8 cellular contexts compared by ENCODE assay signal in the genomic region with DNA sequence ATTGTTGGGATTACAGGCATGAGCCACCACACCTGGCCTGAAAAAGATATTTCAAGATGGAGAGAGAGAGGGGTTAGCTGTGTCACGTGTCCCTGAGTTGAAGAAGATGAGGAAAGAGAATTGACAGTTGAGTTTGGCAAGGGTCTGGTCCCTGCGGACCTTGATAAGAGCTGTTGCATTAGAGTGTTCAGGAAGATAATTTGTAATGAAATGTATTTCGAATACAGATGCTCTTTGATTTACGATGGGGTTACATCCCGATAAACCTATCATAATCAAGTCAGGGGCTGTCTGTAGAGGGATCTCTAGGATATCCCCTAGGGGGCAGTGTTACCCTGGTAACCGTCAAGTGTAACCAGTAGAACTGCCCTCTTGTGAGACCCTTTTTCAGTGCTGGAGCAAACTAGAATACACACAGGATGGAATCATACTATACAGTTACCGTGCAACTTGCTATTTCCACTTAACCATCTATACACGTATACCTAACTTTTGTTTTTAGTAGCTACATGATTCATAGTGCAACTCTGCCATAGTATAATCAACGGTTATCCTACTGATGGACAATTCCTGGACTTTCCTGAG. TPM values are rescaled to one million over a fixed set of nuclear protein-coding genes. Genes with fewer than 3 reads are reported as not detected.
DNase-seq lines count a peak whose midpoint lies in the region; ATAC-seq and TF ChIP-seq lines count a peak whose summit lies in the region.

No MANE protein-coding gene starts in this region.

- ATAC-seq in HG02885 (IDR thresholded peaks at IDR 0.05; ENCODE audit: poor library complexity, unreplicated experiment) = peak; percentile 42
- no peak for ATAC-seq in HG02852 (IDR thresholded peaks at IDR 0.05; ENCODE audit: unreplicated experiment)

- H3K27ac Mint-ChIP-seq in activated CD4-positive, alpha-beta memory T cell treated with anti-CD3 and anti-CD28 coated beads for 36 hours = peak overlapping the region; percentile 81
- H3K27ac Mint-ChIP-seq in nephron = peak overlapping the region; percentile 54 to 72 (median 64)

- H3K27me3 Mint-ChIP-seq in activated CD4-positive, alpha-beta memory T cell treated with anti-CD3 and anti-CD28 coated beads for 36 hours = no peaks in the 10 kb centered on the region
- H3K27me3 Mint-ChIP-seq in nephron (ENCODE audit: low read depth) = no peaks in the 10 kb centered on the region

- peak; percentile 70 to 73 (median 72) for TF ChIP-seq CTCF in nephron (IDR thresholded peaks at IDR 0.05; ENCODE audit: unreplicated experiment in 3 of 3)

- H3K4me3 Mint-ChIP-seq in activated CD4-positive, alpha-beta memory T cell treated with anti-CD3 and anti-CD28 coated beads for 36 hours = peak overlapping the region; percentile 77
- H3K4me3 Mint-ChIP-seq in nephron = peak overlapping the region; percentile 71 to 87 (median 86)

- POLR2A ChIA-PET in activated CD4-positive, alpha-beta memory T cell treated with anti-CD3 and anti-CD28 coated beads for 36 hours (lab: Charles Lee) = interaction anchor here (0.9 to 1.4 kb wide), 2 partner anchors 18 to 32 kb away, joined by 3 to 4 read pairs; a partner anchor contains a TSS

- H3K36me3 Mint-ChIP-seq in activated CD4-positive, alpha-beta memory T cell treated with anti-CD3 and anti-CD28 coated beads for 36 hours = peaks cover 7% of the 10 kb centered on the region
- H3K36me3 Mint-ChIP-seq in nephron (ENCODE audit: low read depth) = peaks cover 8% of the 10 kb centered on the region

- H3K9me3 Mint-ChIP-seq in activated CD4-positive, alpha-beta memory T cell treated with anti-CD3 and anti-CD28 coated beads for 36 hours = no peaks in the 10 kb centered on the region
- no peaks in the 10 kb centered on the region for H3K9me3 Mint-ChIP-seq in nephron

- H3K4me1 Mint-ChIP-seq in activated CD4-positive, alpha-beta memory T cell treated with anti-CD3 and anti-CD28 coated beads for 36 hours (ENCODE audit: low read depth) = peaks cover 38% of the 10 kb centered on the region
- H3K4me1 Mint-ChIP-seq in nephron = peaks cover 24% of the 10 kb centered on the region

- peak; percentile 33 to 78 (median 44) for DNase-seq in NCI-H1417 (lab: John Stamatoyannopoulos, UW)
- no peak for DNase-seq in NCI-H1417 treated with DMSO at 0.1 percent for 48 hours (lab: John Stamatoyannopoulos, UW)
- peak; percentile 88 for DNase-seq in NCI-H69 (lab: John Stamatoyannopoulos, UW)
- DNase-seq in activated CD4-positive, alpha-beta memory T cell treated with anti-CD3 and anti-CD28 coated beads for 36 hours = peak; percentile 71
- peak; percentile 94 to 97 for DNase-seq in erythroblast (lab: John Stamatoyannopoulos, UW)

- CTCF ChIA-PET in activated CD4-positive, alpha-beta memory T cell treated with anti-CD3 and anti-CD28 coated beads for 36 hours (lab: Charles Lee) = interaction anchor here (0.6 to 3.8 kb wide), 9 partner anchors 17 to 935 kb away, joined by 3 to 40 read pairs (median 6); a partner anchor contains a TSS

- peak; percentile 38 for TF ChIP-seq POLR2A in erythroblast (IDR thresholded peaks at IDR 0.05; ENCODE audit: low read length)

- intact Hi-C loops in activated CD4-positive, alpha-beta memory T cell treated with anti-CD3 and anti-CD28 coated beads for 36 hours (cut with micrococcal nuclease) = loop anchor here (1.0 kb wide), 2 partner anchors 21 to 27 kb away; no protein-coding TSS in a partner anchor

RNA-seq across cellular contexts. Expression of a gene that starts 1.5 kb away (rescaled TPM):
- 10 to 100 TPM; 48.5 to 49.1 TPM for total RNA-seq in activated CD4-positive, alpha-beta memory T cell treated with anti-CD3 and anti-CD28 coated beads for 36 hours

RNA-seq across cellular contexts. Expression of a gene that starts 16.9 kb away (rescaled TPM):
- 10 to 100 TPM; 10.2 to 12.3 TPM for total RNA-seq in activated CD4-positive, alpha-beta memory T cell treated with anti-CD3 and anti-CD28 coated beads for 36 hours

RNA-seq across cellular contexts. Expression of a gene that starts 21.8 kb away (rescaled TPM):
- not detected for total RNA-seq in activated CD4-positive, alpha-beta memory T cell treated with anti-CD3 and anti-CD28 coated beads for 36 hours

RNA-seq across cellular contexts. Expression of a gene that starts 31.6 kb away (rescaled TPM):
- 10 to 100 TPM; 34.9 to 36.6 TPM for total RNA-seq in activated CD4-positive, alpha-beta memory T cell treated with anti-CD3 and anti-CD28 coated beads for 36 hours

RNA-seq across cellular contexts. Expression of a gene that starts 36.8 kb away (rescaled TPM):
- 1 to 10 TPM; 6.6 to 7.0 TPM for total RNA-seq in activated CD4-positive, alpha-beta memory T cell treated with anti-CD3 and anti-CD28 coated beads for 36 hours
